1 cellular context compared by ENCODE assay signal in the genomic region with DNA sequence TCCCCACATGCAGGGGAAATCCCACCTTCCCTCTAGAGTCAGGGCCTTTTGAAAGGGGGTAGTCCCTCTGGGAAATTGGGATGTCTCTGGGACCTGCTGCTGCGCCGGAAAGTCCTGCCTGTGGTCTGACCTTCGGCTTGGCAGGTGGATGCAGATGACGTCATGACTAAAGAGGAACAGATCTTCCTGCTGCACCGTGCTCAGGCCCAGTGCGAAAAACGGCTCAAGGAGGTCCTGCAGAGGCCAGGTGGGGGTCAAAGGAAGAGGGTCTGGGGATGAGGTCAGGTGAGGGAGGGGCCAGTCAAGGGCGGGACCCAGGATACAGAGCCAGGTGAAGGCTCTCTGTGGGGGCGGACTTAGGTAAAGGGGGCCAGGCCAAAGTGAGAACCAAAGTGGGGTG.
A peak's percentile ranks its signal among the peaks of the same experiment; 100 is the strongest.
TF ChIP-seq lines count a peak whose summit lies in the region.

No MANE protein-coding gene starts in this region.

TF ChIP-seq in K562, 482 proteins besides CTCF, POLR2A, EP300 and RAD21 (continued from another document):
- no peak for TF ChIP-seq GTF2A2 (tag; IDR thresholded peaks at IDR 0.05)
- no peak for TF ChIP-seq NR2C2 (CRISPR knock-in tag; IDR thresholded peaks at IDR 0.05)
- no peak for TF ChIP-seq NR2C2 (tag; IDR thresholded peaks at IDR 0.05)
- TF ChIP-seq ATF7 (IDR thresholded peaks at IDR 0.05): peak; percentile 94
- TF ChIP-seq, protein P1, sequence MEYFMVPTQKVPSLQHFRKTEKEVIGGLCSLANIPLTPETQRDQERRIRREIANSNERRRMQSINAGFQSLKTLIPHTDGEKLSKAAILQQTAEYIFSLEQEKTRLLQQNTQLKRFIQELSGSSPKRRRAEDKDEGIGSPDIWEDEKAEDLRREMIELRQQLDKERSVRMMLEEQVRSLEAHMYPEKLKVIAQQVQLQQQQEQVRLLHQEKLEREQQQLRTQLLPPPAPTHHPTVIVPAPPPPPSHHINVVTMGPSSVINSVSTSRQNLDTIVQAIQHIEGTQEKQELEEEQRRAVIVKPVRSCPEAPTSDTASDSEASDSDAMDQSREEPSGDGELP (CRISPR knock-in tag; IDR thresholded peaks at IDR 0.05; ENCODE audit: borderline replicate concordance): no peak
- peak; percentile 89 for TF ChIP-seq ATF3 (IDR thresholded peaks at IDR 0.05)
- TF ChIP-seq ATF3 (CRISPR knock-in tag; conservative IDR thresholded peaks at IDR 0.05): no peak
- no peak for TF ChIP-seq RCOR1 (IDR thresholded peaks at IDR 0.05; ENCODE audit: borderline replicate concordance in 1 of 2, low read depth in 2 of 2, low read length in 2 of 2)
